8 cellular contexts compared by ENCODE assay signal in genomic region chr14:76918751-76919421, GRCh38.
DNase-seq lines count a peak whose midpoint lies in the region; ATAC-seq and TF ChIP-seq lines count a peak whose summit lies in the region.

No MANE protein-coding gene starts in this region.

- DNase-seq in C1 segment of cervical spinal cord (lab: John Stamatoyannopoulos, UW) = peak; percentile 48 to 96 (median 81)
- DNase-seq in HL-60 (ENCODE audit: low read depth in 1 of 2, low spot score in 1 of 2) = peak in 1 of 2 experiments; percentile 42
- DNase-seq in RPMI7951 (ENCODE audit: low read depth) = peak; percentile 99
- DNase-seq in endodermal cell = peak; percentile 91
- peak; percentile 91 for DNase-seq in medulla oblongata (ENCODE audit: extremely low spot score)
- peak; percentile 98 for DNase-seq in thyroid gland
- DNase-seq in AML-193 (lab: John Stamatoyannopoulos, UW) = no peak

- no peak overlapping the region for H3K4me3 Mint-ChIP-seq in endodermal cell

- no peak for ATAC-seq in HG03025 (IDR thresholded peaks at IDR 0.05; ENCODE audit: low FRiP score, unreplicated experiment)

- H3K9me3 ChIP-seq in endodermal cell (ENCODE audit: control insufficient read depth, low read length) (no peaks in the 10 kb centered on the region), thyroid gland (no peaks in the 10 kb centered on the region)

- H3K27me3 ChIP-seq in HL-60 (ENCODE audit: insufficient read depth, poor library complexity, severe bottlenecking) = no peaks in the 10 kb centered on the region
- no peaks in the 10 kb centered on the region for H3K27me3 ChIP-seq in endodermal cell (ENCODE audit: control insufficient read depth, insufficient read depth, low read length, poor library complexity, severe bottlenecking)
- no peaks in the 10 kb centered on the region for H3K27me3 ChIP-seq in thyroid gland

- TF ChIP-seq POLR2A in thyroid gland (IDR thresholded peaks at IDR 0.05) = peak in 1 of 2 donors; percentile 66

- WGBS in endodermal cell (ENCODE audit: insufficient coverage in 1 of 2, insufficient read length in 1 of 2), 2 experiments = 32 to 47% methylated on average over 15 to 20 of the region's 20 CpGs
- WGBS in thyroid gland, 2 donors = 2 to 7% methylated on average over 10 to 20 of the region's 20 CpGs

- H3K4me1 ChIP-seq in endodermal cell (ENCODE audit: control insufficient read depth, insufficient read depth, low read length) (peaks cover 13% of the 10 kb centered on the region), thyroid gland (peaks cover 40 to 63% of the 10 kb centered on the region in 2 donors)

- H3K9ac ChIP-seq in endodermal cell (ENCODE audit: extremely low read depth, low read length, poor library complexity, severe bottlenecking) = no peak overlapping the region

- H3K36me3 ChIP-seq in endodermal cell (ENCODE audit: control insufficient read depth, insufficient read depth, low read length) (no peaks in the 10 kb centered on the region), thyroid gland (no peaks in the 10 kb centered on the region)

- intact Hi-C loops in thyroid gland (cut with DNase I) = loop anchor here (5.0 kb wide), 1 partner anchor 38 kb away; no protein-coding TSS in a partner anchor

- H3K4me1 Mint-ChIP-seq in endodermal cell = peaks cover 32% of the 10 kb centered on the region

- H3K27me3 Mint-ChIP-seq in endodermal cell (ENCODE audit: insufficient read depth) = peaks cover 3% of the 10 kb centered on the region

- no peak overlapping the region for H3K4me3 ChIP-seq in HL-60 (replicated peaks; ENCODE audit: insufficient read depth, low read length)
- no peak overlapping the region for H3K4me3 ChIP-seq in endodermal cell (ENCODE audit: low read length)
- H3K4me3 ChIP-seq in thyroid gland (replicated peaks in 1 of 3) = no peak overlapping the region

- peak overlapping the region; percentile 85 for H3K27ac Mint-ChIP-seq in endodermal cell

- no peak for TF ChIP-seq CTCF in HL-60 (IDR thresholded peaks at IDR 0.05; ENCODE audit: insufficient read depth, low read length)
- TF ChIP-seq CTCF in endodermal cell (conservative IDR thresholded peaks at IDR 0.05) = peak; percentile 21
- peak in 2 of 6 experiments; percentile 33 for TF ChIP-seq CTCF in thyroid gland (IDR thresholded peaks at IDR 0.05)

- H3K36me3 Mint-ChIP-seq in endodermal cell (ENCODE audit: low read depth) = no peaks in the 10 kb centered on the region

- H3K9me3 Mint-ChIP-seq in endodermal cell = no peaks in the 10 kb centered on the region

- H3K27ac ChIP-seq in HL-60 (replicated peaks) (peak overlapping the region; percentile 72), endodermal cell (ENCODE audit: low read depth, low read length) (peak overlapping the region; percentile 97), thyroid gland (peak overlapping the region; percentile 94 to 98 (median 97))

Comparison
In these comparisons a context has a peak if more than half of its experiments do, and no peak if none do; other contexts are left out.
1. DNase-seq: peak in C1 segment of cervical spinal cord (14 of 14), RPMI7951 (single experiment), endodermal cell (single experiment), medulla oblongata (single experiment) and thyroid gland (2 of 2); none in AML-193 (0 of 2).
2. Peak in every context shown above with its lines, with median percentiles within 50 percentile points of each other: H3K27ac ChIP-seq.